In genomic region chr1:87922885-87923284, GRCh38 we compare ENCODE assay signal across 26 cellular contexts.
"Had no signal": no experiment of that assay in that cellular context is flagged by ENCODE, and none has a peak within 500 bp of the region (broad histone marks: within the 10 kb centered on the region; RNA-seq: fewer than 3 reads in every experiment).

No MANE protein-coding gene starts in this region.

- H3K4me3 ChIP-seq: colonic mucosa, coronary artery, dorsolateral prefrontal cortex, esophagus muscularis mucosa, esophagus squamous epithelium, gastrocnemius medialis, gastroesophageal sphincter, heart left ventricle, heart right ventricle had no signal

- ATAC-seq: effector memory CD8-positive, alpha-beta T cell; esophagus mucosa; foreskin keratinocyte; gastrocnemius medialis; gastroesophageal sphincter; heart left ventricle; heart right ventricle had no signal

- H3K27ac ChIP-seq: colonic mucosa, coronary artery, dorsolateral prefrontal cortex, epithelial cell of prostate, esophagus muscularis mucosa, esophagus squamous epithelium, foreskin keratinocyte, gastrocnemius medialis, gastroesophageal sphincter, heart left ventricle, heart right ventricle had no signal

- H3K36me3 ChIP-seq: colonic mucosa, esophagus muscularis mucosa, esophagus squamous epithelium, gastrocnemius medialis, gastroesophageal sphincter, heart left ventricle, heart right ventricle had no signal

- DNase-seq: colonic mucosa; cortex of kidney; dermis blood vessel endothelial cell; dorsolateral prefrontal cortex; effector CD4-positive, alpha-beta T cell; effector CD8-positive, alpha-beta T cell; effector memory CD4-positive, alpha-beta T cell; effector memory CD8-positive, alpha-beta T cell; endodermal cell; erythroblast; esophagus squamous epithelium; foreskin fibroblast; foreskin keratinocyte; foreskin melanocyte; gastrocnemius medialis; glutamatergic neuron; head of caudate nucleus; heart left ventricle; heart right ventricle had no signal

- H3K27me3 ChIP-seq: colonic mucosa, dorsolateral prefrontal cortex, esophagus muscularis mucosa, esophagus squamous epithelium, foreskin keratinocyte, gastrocnemius medialis, gastroesophageal sphincter, heart left ventricle, heart right ventricle had no signal

- FAIRE-seq: endometrium, endothelial cell of umbilical vein had no signal

- H3K4me1 ChIP-seq: colonic mucosa, esophagus muscularis mucosa, esophagus squamous epithelium, gastrocnemius medialis, gastroesophageal sphincter, heart left ventricle, heart right ventricle had no signal

- H3K9me3 ChIP-seq: colonic mucosa, esophagus muscularis mucosa, esophagus squamous epithelium, gastrocnemius medialis, gastroesophageal sphincter, heart left ventricle, heart right ventricle had no signal
